In the genomic region with DNA sequence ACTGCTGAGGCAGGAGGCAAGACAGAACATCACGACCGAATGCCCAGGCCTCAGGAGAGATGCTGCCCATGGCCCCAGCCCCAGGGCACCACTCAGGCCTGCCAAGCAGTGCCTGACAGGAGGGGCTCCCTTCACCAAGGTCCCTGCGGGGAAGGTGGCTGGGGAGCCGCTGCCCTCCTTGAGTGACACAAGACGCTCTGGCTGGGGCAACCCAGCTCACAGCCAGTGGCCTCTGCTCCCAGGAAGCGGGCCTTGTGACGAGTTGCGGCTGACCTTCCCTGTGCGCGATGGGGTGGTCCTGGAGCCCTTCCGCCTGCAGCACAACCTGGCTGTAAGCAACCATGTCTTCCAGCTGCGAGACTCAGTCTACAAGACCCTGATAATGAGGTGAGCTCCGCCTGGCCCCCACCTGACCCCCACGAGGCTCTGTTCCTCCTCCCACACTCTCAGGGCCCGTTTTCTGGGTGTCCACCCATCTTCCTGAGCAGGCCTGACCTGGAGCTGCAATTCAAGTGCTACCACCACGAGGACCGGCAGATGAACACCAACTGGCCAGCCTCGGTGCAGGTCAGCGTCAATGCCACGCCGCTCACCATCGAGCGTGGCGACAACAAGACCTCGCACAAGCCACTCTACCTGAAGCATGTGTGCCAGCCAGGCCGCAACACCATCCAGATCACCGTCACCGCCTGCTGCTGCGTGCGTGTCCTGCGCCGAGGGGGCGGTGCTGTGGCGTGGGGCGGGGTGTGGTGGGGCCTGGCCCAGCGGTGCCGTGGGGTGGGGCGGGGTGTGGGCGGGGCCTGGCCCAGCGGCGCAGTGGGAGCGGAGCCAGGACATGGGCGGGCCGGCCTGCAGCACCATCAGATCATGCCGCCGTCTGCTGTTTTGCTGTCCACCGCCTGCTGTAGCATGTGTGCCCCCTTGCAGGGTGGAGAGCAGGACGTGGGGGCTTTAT, we compare ENCODE assay signal across 16 cellular contexts. TPM values are rescaled to one million over a fixed set of nuclear protein-coding genes. Genes with fewer than 3 reads are reported as not detected.
DNase-seq lines count a peak whose midpoint lies in the region; ATAC-seq, FAIRE-seq and TF ChIP-seq lines count a peak whose summit lies in the region.
"Had no signal": no experiment of that assay in that cellular context is flagged by ENCODE, and none has a peak within 500 bp of the region (broad histone marks: within the 10 kb centered on the region; RNA-seq: fewer than 3 reads in every experiment).

No MANE protein-coding gene starts in this region.

- CTCF ChIA-PET in GM12878 (lab: Yijun Ruan, JAX) = no interaction called here
- CTCF ChIA-PET in CD4-positive, alpha-beta T cell (lab: Charles Lee) = no interaction called here

- H2AFZ ChIP-seq in GM23248 (no peak overlapping the region), GM12878 (ENCODE audit: control insufficient read depth, low read depth, low read length) (no peak overlapping the region)

- no peaks in the 10 kb centered on the region for H3K27me3 ChIP-seq in GM23248 (replicated peaks; ENCODE audit: insufficient read depth)
- H3K27me3 ChIP-seq in GM12878 (replicated peaks in 1 of 2; ENCODE audit: control insufficient read depth in 2 of 2, insufficient read depth in 2 of 2, low read length in 1 of 2) = no peaks in the 10 kb centered on the region
- no peaks in the 10 kb centered on the region for H3K27me3 ChIP-seq in left ventricle myocardium inferior (ENCODE audit: low read depth)
- no peaks in the 10 kb centered on the region for H3K27me3 ChIP-seq in stomach
- H3K27me3 ChIP-seq in CD4-positive, alpha-beta T cell (ENCODE audit: control insufficient read depth, insufficient read depth, low read length) = no peaks in the 10 kb centered on the region
- H3K27me3 ChIP-seq: body of pancreas had no signal

- H3K4me1 ChIP-seq in GM23248 (ENCODE audit: insufficient read depth) (no peaks in the 10 kb centered on the region), GM12878 (ENCODE audit: control insufficient read depth, insufficient read depth, low read length) (no peaks in the 10 kb centered on the region), left ventricle myocardium inferior (peaks cover 26% of the 10 kb centered on the region), stomach (peaks cover 10 to 41% (median 18%) of the 10 kb centered on the region in 4 donors)
- H3K4me1 ChIP-seq: body of pancreas had no signal

- H3K36me3 Mint-ChIP-seq in CD4-positive, alpha-beta T cell (ENCODE audit: low read depth) = peaks cover 76% of the 10 kb centered on the region
- H3K36me3 Mint-ChIP-seq: natural killer cell had no signal

- RAD21 ChIA-PET in GM12878 (lab: Charles Lee; ENCODE audit: unreplicated experiment) = interaction anchor here (1.2 kb wide), 1 partner anchor 178 kb away, joined by 3 read pairs; no protein-coding TSS in a partner anchor

- POLR2A ChIA-PET in GM12878 (lab: Charles Lee) = interaction anchor here (0.6 kb wide), 1 partner anchor 12 kb away, joined by 5 read pairs; no protein-coding TSS in a partner anchor
- POLR2A ChIA-PET in CD4-positive, alpha-beta T cell (lab: Charles Lee) = no interaction called here

- DNase-seq in GM23248 (peak; percentile 32), GM12878 (ENCODE audit: low read depth, low spot score) (no peak), left ventricle myocardium inferior (peak; percentile 73), stomach (peak; percentile 89), NCI-H1436 (lab: John Stamatoyannopoulos, UW) (no peak), Kasumi-1 (lab: John Stamatoyannopoulos, UW) (no peak)
- DNase-seq in CD4-positive, alpha-beta T cell = no peak
- DNase-seq: activated CD4-positive, alpha-beta T cell treated with anti-CD3 and anti-CD28 coated beads for 36 hours; CD8-positive, alpha-beta T cell; natural killer cell; NCI-H1105 treated with DMSO at 0.1 percent for 48 hours; NCI-H748 treated with DMSO at 0.1 percent for 48 hours had no signal

- WGBS in GM23248 (ENCODE audit: low coverage in 1 of 2, low lambda C conversion rate in 2 of 2, missing lambda C conversion rate in 2 of 2), 2 experiments = 73 to 74% methylated on average over 44 to 46 of the region's 48 CpGs
- 95% methylated on average over 40 of the region's 48 CpGs for WGBS in GM12878 (ENCODE audit: insufficient coverage, insufficient replicate concordance, low lambda C conversion rate, missing lambda C conversion rate)
- 60 to 91% (median 66%) methylated on average over 21 to 48 of the region's 48 CpGs for WGBS in stomach, 5 donors

- no peaks in the 10 kb centered on the region for H3K9me3 Mint-ChIP-seq in CD4-positive, alpha-beta T cell
- H3K9me3 Mint-ChIP-seq: activated T-helper 1 cell treated with anti-CD3 and anti-CD28 coated beads, Interleukin-12 subunit alpha, Interleukin-12 subunit beta, Interleukin-2, Interleukin-4 antibody, amounts not matched to agents 30 ng/mL and 10 ng/mL and 1 ng/mL, durations not matched to agents 14 hours and 24 hours and 36 hours; CD8-positive, alpha-beta T cell; natural killer cell had no signal

- H3F3A ChIP-seq in GM23248 (ENCODE audit: insufficient read depth) = no peaks in the 10 kb centered on the region

- H3K4me1 Mint-ChIP-seq in CD4-positive, alpha-beta T cell (ENCODE audit: low read depth) = no peaks in the 10 kb centered on the region
- H3K4me1 Mint-ChIP-seq: activated CD4-positive, alpha-beta T cell treated with anti-CD3 and anti-CD28 coated beads for 36 hours had no signal

- no peak for TF ChIP-seq CTCF in GM12878 (IDR thresholded peaks at IDR 0.05 in 2 of 3, conservative IDR thresholded peaks at IDR 0.05 in 1 of 3; ENCODE audit: control insufficient read depth in 2 of 3, extremely low read depth in 1 of 3, insufficient read depth in 1 of 3, low read depth in 3 of 3, low read length in 3 of 3)
- TF ChIP-seq CTCF in left ventricle myocardium inferior (IDR thresholded peaks at IDR 0.05; ENCODE audit: borderline replicate concordance) = no peak
- TF ChIP-seq CTCF in stomach (IDR thresholded peaks at IDR 0.05) = no peak
- TF ChIP-seq CTCF in CD4-positive, alpha-beta T cell (IDR thresholded peaks at IDR 0.05) = no peak

- SMC1A ChIA-PET in GM12878 (lab: Charles Lee; ENCODE audit: uncharacterized antibody, unreplicated experiment) = interaction anchor here (1.0 kb wide), 1 partner anchor 37 kb away, joined by 3 read pairs; no protein-coding TSS in a partner anchor

- H3K27ac ChIP-seq in GM23248 (no peak overlapping the region), GM12878 (ENCODE audit: control insufficient read depth, insufficient read depth) (no peak overlapping the region), left ventricle myocardium inferior (replicated peaks) (peak overlapping the region; percentile 48), stomach (peak overlapping the region; percentile 43 to 77 (median 56))
- no peak overlapping the region for H3K27ac ChIP-seq in CD4-positive, alpha-beta T cell (ENCODE audit: low read depth, low read length)
- H3K27ac ChIP-seq: body of pancreas had no signal

- 0 out of 2 replicates have a peak, but pooled peaks cover 2% of the 10 kb centered on the region for H3K79me2 ChIP-seq in GM23248 (ENCODE audit: insufficient read depth)
- H3K79me2 ChIP-seq in GM12878 (ENCODE audit: control insufficient read depth, insufficient read depth, low read length) = peaks cover under 1% of the 10 kb centered on the region; the same call in 1 of the 2 replicates

- H3K4me3 Mint-ChIP-seq in CD4-positive, alpha-beta T cell = no peak overlapping the region
- H3K4me3 Mint-ChIP-seq: activated CD4-positive, alpha-beta T cell treated with anti-CD3 and anti-CD28 coated beads for 36 hours; activated T-helper 1 cell treated with anti-CD3 and anti-CD28 coated beads, Interleukin-12 subunit alpha, Interleukin-12 subunit beta, Interleukin-2, Interleukin-4 antibody, amounts not matched to agents 30 ng/mL and 10 ng/mL and 1 ng/mL, durations not matched to agents 14 hours and 24 hours and 36 hours; CD8-positive, alpha-beta T cell; natural killer cell had no signal

- H3K27ac Mint-ChIP-seq in CD4-positive, alpha-beta T cell = no peak overlapping the region
- H3K27ac Mint-ChIP-seq: activated CD4-positive, alpha-beta T cell treated with anti-CD3 and anti-CD28 coated beads for 36 hours; activated T-helper 1 cell treated with anti-CD3 and anti-CD28 coated beads, Interleukin-12 subunit alpha, Interleukin-12 subunit beta, Interleukin-2, Interleukin-4 antibody, amounts not matched to agents 30 ng/mL and 10 ng/mL and 1 ng/mL, durations not matched to agents 14 hours and 24 hours and 36 hours; CD8-positive, alpha-beta T cell; natural killer cell had no signal

- H3K9me2 ChIP-seq in GM23248 (ENCODE audit: insufficient read depth) = no peaks in the 10 kb centered on the region

- no peak overlapping the region for H3K4me2 ChIP-seq in GM23248 (ENCODE audit: unreplicated experiment)
- H3K4me2 ChIP-seq in GM12878 (ENCODE audit: control insufficient read depth, insufficient read depth) = no peak overlapping the region

- in situ Hi-C loops in GM23248 (cut with MboI) = no loop called here
- in situ Hi-C loops in GM12878 (cut with MboI) = no loop called here

- FAIRE-seq in GM12878 (lab: Jason Lieb, UNC) = no peak
- FAIRE-seq: islet of Langerhans had no signal

- H3K36me3 ChIP-seq in GM23248 (ENCODE audit: low read depth) = peaks cover 18% of the 10 kb centered on the region; the same call in 1 of the 2 replicates
- peaks cover 20 to 55% of the 10 kb centered on the region in 2 experiments for H3K36me3 ChIP-seq in GM12878 (ENCODE audit: control insufficient read depth in 2 of 2, insufficient read depth in 2 of 2, low read length in 1 of 2)
- H3K36me3 ChIP-seq in left ventricle myocardium inferior = peaks cover 98% of the 10 kb centered on the region
- peaks cover 85 to 100% (median 98%) of the 10 kb centered on the region in 4 donors for H3K36me3 ChIP-seq in stomach

- no peaks in the 10 kb centered on the region for H3K27me3 Mint-ChIP-seq in CD4-positive, alpha-beta T cell
- H3K27me3 Mint-ChIP-seq: activated CD4-positive, alpha-beta T cell treated with anti-CD3 and anti-CD28 coated beads for 36 hours had no signal

- H3K9ac ChIP-seq in GM23248 = no peak overlapping the region
- no peak overlapping the region for H3K9ac ChIP-seq in GM12878 (ENCODE audit: control insufficient read depth, insufficient read depth, low read length)

- H4K20me1 ChIP-seq in GM23248 (ENCODE audit: insufficient read depth) (no peaks in the 10 kb centered on the region), GM12878 (ENCODE audit: control insufficient read depth, insufficient read depth) (no peaks in the 10 kb centered on the region)

- TF ChIP-seq RAD21 in GM12878 (IDR thresholded peaks at IDR 0.05; ENCODE audit: insufficient read depth, low read depth, low read length) = no peak

- TF ChIP-seq EP300 in GM12878 (IDR thresholded peaks at IDR 0.05; ENCODE audit: borderline replicate concordance in 1 of 2, control insufficient read depth in 1 of 2, low read depth in 2 of 2, low read length in 2 of 2) (no peak), stomach (IDR thresholded peaks at IDR 0.05) (no peak)

- BruUV-seq in GM12878 (replicated peaks; lab: Mats Ljungman, UMichigan) = no TSS peak

- TF ChIP-seq POLR2A in GM12878 (IDR thresholded peaks at IDR 0.05; ENCODE audit: low read depth, low read length) (peak; percentile 34; the same call in 1 of the 2 replicates), stomach (IDR thresholded peaks at IDR 0.05) (no peak)

- intact Hi-C loops in GM12878 (cut with micrococcal nuclease; ENCODE audit: unreplicated experiment) (no loop called here), left ventricle myocardium inferior (cut with micrococcal nuclease) (no loop called here), stomach (cut with DNase I; ENCODE audit: low total_unique reads) (loop anchor here (10.0 kb wide), 1 partner anchor 157 kb away; the partner anchor contains the start of gene OGDH)
- intact Hi-C loops in CD4-positive, alpha-beta T cell (cut with DNase I, micrococcal nuclease) = no loop called here

- H3K9me3 ChIP-seq in GM23248 (ENCODE audit: low read depth) (no peaks in the 10 kb centered on the region), GM12878 (replicated peaks; ENCODE audit: control insufficient read depth, insufficient read depth, low read length) (no peaks in the 10 kb centered on the region), left ventricle myocardium inferior (replicated peaks) (no peaks in the 10 kb centered on the region), stomach (no peaks in the 10 kb centered on the region)
- no peaks in the 10 kb centered on the region for H3K9me3 ChIP-seq in CD4-positive, alpha-beta T cell (ENCODE audit: control insufficient read depth, low read length)
- H3K9me3 ChIP-seq: body of pancreas had no signal

- no peak overlapping the region for H3K4me3 ChIP-seq in GM23248
- no peak overlapping the region for H3K4me3 ChIP-seq in GM12878
- no peak overlapping the region for H3K4me3 ChIP-seq in left ventricle myocardium inferior
- no peak overlapping the region for H3K4me3 ChIP-seq in stomach
- H3K4me3 ChIP-seq: body of pancreas had no signal

- ATAC-seq in GM12878 = no peak
- ATAC-seq in CD4-positive, alpha-beta T cell (ENCODE audit: poor library complexity) = no peak
- no peak for ATAC-seq in GM21717 (IDR thresholded peaks at IDR 0.05; ENCODE audit: unreplicated experiment)
- ATAC-seq: activated CD4-positive, alpha-beta T cell treated with anti-CD3 and anti-CD28 coated beads for 36 hours; body of pancreas; CD8-positive, alpha-beta T cell; natural killer cell had no signal

RNA-seq across cellular contexts. Expression of gene ZMIZ2, which starts 12.8 kb away (rescaled TPM):
- total RNA-seq in GM23248 (2014; rRNA removed; shearing (Covaris generic)) = 9.7 and 12.4 TPM in 2 replicates
- 6.1 and 7.8 TPM in 2 replicates for polyA plus RNA-seq in GM23248 (2016; fragmentation: Nextera tagmentation; extraction: Ambion mirVana)
- total RNA-seq in GM12878 (2013; cell fraction: nucleolus; rRNA removed) = 287 and 327 TPM in 2 replicates
- total RNA-seq in GM12878 (2014; rRNA removed) = 22.4 and 23.9 TPM in 2 replicates
- 12.6 and 13.4 TPM in 2 replicates for total RNA-seq in GM12878 (2014; rRNA removed; fragmentation: Illumina TruSeq; extraction: Trizol)
- total RNA-seq in GM12878 (2021) = 127 and 158 TPM in 2 replicates
- polyA plus RNA-seq in GM12878 (2011; ENCODE audit: low read depth) = 73.8 TPM
- polyA plus RNA-seq in GM12878 (2011; rRNA removed) = 9.9 and 20.5 TPM in 2 replicates
- 13.0 and 19.1 TPM in 2 replicates for polyA plus RNA-seq in GM12878 (2011; cell fraction: cytosol; rRNA removed)
- polyA plus RNA-seq in GM12878 (2011; cell fraction: nucleus; rRNA removed) = 376 and 416 TPM in 2 replicates
- polyA plus RNA-seq in GM12878 (2012) = 90.6 and 196 TPM in 2 replicates
- 20.0 and 47.0 TPM in 2 replicates for polyA plus RNA-seq in GM12878 (2014; fragmentation: Illumina TruSeq; extraction: Trizol)
- polyA plus RNA-seq in GM12878 (2014; fragmentation: Nextera tagmentation; extraction: Ambion mirVana) = 1 to 10 TPM in 1 of 2 experiments, under 1 TPM in 1; 0.71 to 1.5 TPM
- polyA plus RNA-seq in GM12878 (2014; rRNA removed) = 68.1 and 79.0 TPM in 2 replicates
- polyA plus RNA-seq in GM12878 (2016; fragmentation: Nextera tagmentation; extraction: Ambion mirVana) = 1 to 10 TPM; 6.8 to 7.5 TPM
- polyA minus RNA-seq in GM12878 (2011; rRNA and poly(A)+ RNA removed) = 28.2 and 51.1 TPM in 2 replicates
- 16.3 and 17.5 TPM in 2 replicates for polyA minus RNA-seq in GM12878 (2011; cell fraction: cytosol; rRNA and poly(A)+ RNA removed)
- polyA minus RNA-seq in GM12878 (2011; cell fraction: nucleus; rRNA and poly(A)+ RNA removed) = 87.9 and 145 TPM in 2 replicates
- total RNA-seq in left ventricle myocardium inferior = 62.7 TPM
- 100 to 1,000 TPM in 1 of 5 donors, 10 to 100 TPM in 4; 14.5 to 108 (median 45.1) TPM for total RNA-seq in stomach
- polyA plus RNA-seq in stomach = 10 to 100 TPM; 18.0 to 32.3 (median 26.8) TPM
- 10 to 100 TPM; 81.5 to 82.0 TPM for total RNA-seq in CD4-positive, alpha-beta T cell

RNA-seq across cellular contexts. Expression of gene PPIA, which starts 35.0 kb away (rescaled TPM):
- 2,655 and 2,752 TPM in 2 replicates for total RNA-seq in GM23248 (2014; rRNA removed; shearing (Covaris generic))
- 3,114 and 3,141 TPM in 2 replicates for polyA plus RNA-seq in GM23248 (2016; fragmentation: Nextera tagmentation; extraction: Ambion mirVana)
- 199 and 207 TPM in 2 replicates for total RNA-seq in GM12878 (2013; cell fraction: nucleolus; rRNA removed)
- 4,456 and 4,588 TPM in 2 replicates for total RNA-seq in GM12878 (2014; rRNA removed)
- total RNA-seq in GM12878 (2014; rRNA removed; fragmentation: Illumina TruSeq; extraction: Trizol) = 4,167 and 4,257 TPM in 2 replicates
- total RNA-seq in GM12878 (2021) = 2,712 and 2,761 TPM in 2 replicates
- 2,354 TPM for polyA plus RNA-seq in GM12878 (2011; ENCODE audit: low read depth)
- polyA plus RNA-seq in GM12878 (2011; rRNA removed) = 5,180 and 5,731 TPM in 2 replicates
- polyA plus RNA-seq in GM12878 (2011; cell fraction: cytosol; rRNA removed) = 5,694 and 5,820 TPM in 2 replicates
- 2,120 and 2,526 TPM in 2 replicates for polyA plus RNA-seq in GM12878 (2011; cell fraction: nucleus; rRNA removed)
- polyA plus RNA-seq in GM12878 (2012) = 2,415 and 3,182 TPM in 2 replicates
- polyA plus RNA-seq in GM12878 (2014; fragmentation: Illumina TruSeq; extraction: Trizol) = 7,982 and 8,071 TPM in 2 replicates
- 1,000 to 10,000 TPM; 4,393 to 4,550 TPM for polyA plus RNA-seq in GM12878 (2014; fragmentation: Nextera tagmentation; extraction: Ambion mirVana)
- 5,467 and 5,874 TPM in 2 replicates for polyA plus RNA-seq in GM12878 (2014; rRNA removed)
- polyA plus RNA-seq in GM12878 (2016; fragmentation: Nextera tagmentation; extraction: Ambion mirVana) = 1,000 to 10,000 TPM; 5,978 to 5,991 TPM
- 2,105 and 2,245 TPM in 2 replicates for polyA minus RNA-seq in GM12878 (2011; rRNA and poly(A)+ RNA removed)
- polyA minus RNA-seq in GM12878 (2011; cell fraction: cytosol; rRNA and poly(A)+ RNA removed) = 516 and 593 TPM in 2 replicates
- 234 and 319 TPM in 2 replicates for polyA minus RNA-seq in GM12878 (2011; cell fraction: nucleus; rRNA and poly(A)+ RNA removed)
- 470 TPM for total RNA-seq in left ventricle myocardium inferior
- total RNA-seq in stomach = 1,000 to 10,000 TPM in 1 of 5 donors, 100 to 1,000 TPM in 4; 218 to 1,275 (median 564) TPM
- 1,000 to 10,000 TPM; 2,273 to 3,648 (median 2,820) TPM for polyA plus RNA-seq in stomach
- 100 to 1,000 TPM; 410 to 423 TPM for total RNA-seq in CD4-positive, alpha-beta T cell

Comparison
In these comparisons a context has a peak if more than half of its experiments do, and no peak if none do; other contexts are left out.
1. DNase-seq: peak in GM23248 (single experiment), left ventricle myocardium inferior (single experiment) and stomach (single experiment); none in GM12878 (single experiment), CD4-positive, alpha-beta T cell (0 of 10), NCI-H1436 (single experiment) and Kasumi-1 (0 of 2).
2. H3K27ac ChIP-seq: peak in left ventricle myocardium inferior (single experiment) and stomach (5 of 5); none in GM23248 (single experiment), GM12878 (single experiment) and CD4-positive, alpha-beta T cell (single experiment).